12 cellular contexts compared by ENCODE assay signal in the genomic region with DNA sequence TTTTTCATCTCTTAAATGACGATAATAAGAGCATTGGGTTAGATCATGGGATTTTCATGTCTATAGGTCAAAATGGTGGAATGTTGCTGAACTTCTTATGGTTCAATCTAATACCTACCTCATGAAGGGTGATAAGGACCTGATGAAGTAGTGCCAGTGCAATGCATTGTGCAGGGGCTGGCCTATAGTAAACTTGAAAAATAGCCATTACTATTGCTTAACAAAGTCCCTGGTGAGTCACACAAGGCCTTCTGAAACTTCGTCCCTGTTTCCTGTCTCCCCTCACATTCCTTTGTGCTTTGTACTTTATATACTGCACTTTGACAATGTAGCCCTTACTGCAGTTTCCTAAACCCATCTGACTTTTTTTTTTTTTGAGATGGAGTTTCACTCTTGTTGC.
DNase-seq lines count a peak whose midpoint lies in the region; ATAC-seq, FAIRE-seq and TF ChIP-seq lines count a peak whose summit lies in the region.
"Had no signal": no experiment of that assay in that cellular context is flagged by ENCODE, and none has a peak within 500 bp of the region (broad histone marks: within the 10 kb centered on the region; RNA-seq: fewer than 3 reads in every experiment).

No MANE protein-coding gene starts in this region.

- FAIRE-seq in A549 (lab: Jason Lieb, UNC): no peak

- DNase-seq in A549 (ENCODE audit: low read depth in 1 of 2, low spot score in 1 of 2) (peak in 1 of 2 experiments; percentile 11), HCEC 1CT (peak; percentile 74), SW480 (ENCODE audit: low spot score) (peak; percentile 26), fibroblast of villous mesenchyme (ENCODE audit: low read depth) (peak; percentile 70), pons (ENCODE audit: low spot score) (no peak), immature natural killer cell (no peak)
- DNase-seq in activated T-cell treated with anti-CD3 and anti-CD28 coated beads, Interleukin-2, amount 50 U/mL, for 4 hours: no peak
- no peak for DNase-seq in activated naive CD4-positive, alpha-beta T cell treated with anti-CD3 and anti-CD28 coated beads, Interleukin-2, amount 50 U/mL, for 72 hours (ENCODE audit: low spot score in 2 of 2)
- DNase-seq: AML-193, NCI-H1417 treated with DMSO at 0.1 percent for 48 hours, NCI-H69 had no signal

- ATAC-seq in A549: no peak; a peak in 1 of 6 replicates
- ATAC-seq in activated T-cell treated with anti-CD3 and anti-CD28 coated beads, Interleukin-2, amount 50 U/mL, for 4 hours: no peak
- ATAC-seq in activated naive CD4-positive, alpha-beta T cell treated with anti-CD3 and anti-CD28 coated beads, Interleukin-2, amount 50 U/mL, for 72 hours: no peak
- ATAC-seq: WTC11 had no signal

- TF ChIP-seq RAD21 in A549 (conservative IDR thresholded peaks at IDR 0.05 in 1 of 2, IDR thresholded peaks at IDR 0.05 in 1 of 2): no peak

- peak overlapping the region in 1 of 2 experiments; percentile 38; a peak in 1 of 6 replicates for H3K27ac ChIP-seq in A549

- POLR2A ChIA-PET in A549 (lab: Yijun Ruan, JAX): interaction anchor here (0.6 kb wide), 1 partner anchor 1417 kb away, joined by 3 read pairs; no protein-coding TSS in a partner anchor

- no peak overlapping the region for H3K4me3 Mint-ChIP-seq in activated T-cell treated with anti-CD3 and anti-CD28 coated beads, Interleukin-2, amount 50 U/mL, for 4 hours
- no peak overlapping the region for H3K4me3 Mint-ChIP-seq in immature natural killer cell
- H3K4me3 Mint-ChIP-seq: WTC11 had no signal

- WGBS in A549 (ENCODE audit: missing lambda C conversion rate): 43% methylated on average over 2 of the region's 2 CpGs

- no peak for TF ChIP-seq EP300 in A549 (IDR thresholded peaks at IDR 0.05)

- CTCF ChIA-PET in A549 (lab: Yijun Ruan, JAX): interaction anchor here (0.6 kb wide), 2 partner anchors 18 to 25 kb away, joined by 3 read pairs; no protein-coding TSS in a partner anchor

- H3K27ac Mint-ChIP-seq in immature natural killer cell: no peak overlapping the region
- no peak overlapping the region for H3K27ac Mint-ChIP-seq in activated naive CD4-positive, alpha-beta T cell treated with anti-CD3 and anti-CD28 coated beads, Interleukin-2, amount 50 U/mL, for 72 hours
- H3K27ac Mint-ChIP-seq: WTC11 had no signal

- H3K4me1 ChIP-seq in A549: no peaks in the 10 kb centered on the region

- no peaks in the 10 kb centered on the region for H3K27me3 Mint-ChIP-seq in activated T-cell treated with anti-CD3 and anti-CD28 coated beads, Interleukin-2, amount 50 U/mL, for 4 hours (ENCODE audit: low read depth)
- H3K27me3 Mint-ChIP-seq in immature natural killer cell (ENCODE audit: low read depth in 3 of 3): peaks cover 0 to 1% (median 0%) of the 10 kb centered on the region in 3 donors

- no peak for TF ChIP-seq CTCF in A549 (IDR thresholded peaks at IDR 0.05)
- TF ChIP-seq CTCF in fibroblast of villous mesenchyme (IDR thresholded peaks at IDR 0.05; ENCODE audit: insufficient read depth, low read depth, low read length): no peak

- H3K4me2 ChIP-seq in A549: peak overlapping the region; percentile 14; the same call in 1 of the 3 replicates

- no peak overlapping the region for H3K4me3 ChIP-seq in A549
- H3K4me3 ChIP-seq in fibroblast of villous mesenchyme (ENCODE audit: low read depth, low read length): no peak overlapping the region

- H3K9me3 Mint-ChIP-seq in activated T-cell treated with anti-CD3 and anti-CD28 coated beads, Interleukin-2, amount 50 U/mL, for 4 hours: peaks cover 7% of the 10 kb centered on the region
- H3K9me3 Mint-ChIP-seq in immature natural killer cell: peaks cover 2 to 19% (median 9%) of the 10 kb centered on the region in 6 donors
- peaks cover 12 to 20% of the 10 kb centered on the region in 2 donors for H3K9me3 Mint-ChIP-seq in activated naive CD4-positive, alpha-beta T cell treated with anti-CD3 and anti-CD28 coated beads, Interleukin-2, amount 50 U/mL, for 72 hours

- H3K9me3 ChIP-seq in A549: no peaks in the 10 kb centered on the region

- no peaks in the 10 kb centered on the region for H3K36me3 Mint-ChIP-seq in activated T-cell treated with anti-CD3 and anti-CD28 coated beads, Interleukin-2, amount 50 U/mL, for 4 hours (ENCODE audit: insufficient read depth)
- no peaks in the 10 kb centered on the region for H3K36me3 Mint-ChIP-seq in immature natural killer cell
- peaks cover 0 to 5% of the 10 kb centered on the region in 2 donors for H3K36me3 Mint-ChIP-seq in activated naive CD4-positive, alpha-beta T cell treated with anti-CD3 and anti-CD28 coated beads, Interleukin-2, amount 50 U/mL, for 72 hours
- H3K36me3 Mint-ChIP-seq: WTC11 had no signal

- TF ChIP-seq POLR2A in A549 (IDR thresholded peaks at IDR 0.05; ENCODE audit: low read length): no peak

- H3K4me1 Mint-ChIP-seq in activated T-cell treated with anti-CD3 and anti-CD28 coated beads, Interleukin-2, amount 50 U/mL, for 4 hours (ENCODE audit: low read depth): no peaks in the 10 kb centered on the region
- H3K4me1 Mint-ChIP-seq in immature natural killer cell: no peaks in the 10 kb centered on the region
- H3K4me1 Mint-ChIP-seq: WTC11 had no signal

TF ChIP-seq in A549, 52 proteins besides CTCF, POLR2A, EP300 and RAD21:
- TF ChIP-seq NPAS2 (CRISPR knock-in tag; IDR thresholded peaks at IDR 0.05; ENCODE audit: borderline replicate concordance): no peak
- TF ChIP-seq CEBPB (IDR thresholded peaks at IDR 0.05): peak; percentile 11 to 37; a peak in 1 of 4 replicates
- TF ChIP-seq TP53 (CRISPR knock-in tag; IDR thresholded peaks at IDR 0.05): no peak

Comparison
In these comparisons a context has a peak if more than half of its experiments do, and no peak if none do; other contexts are left out.
1. DNase-seq: peak in HCEC 1CT (single experiment), SW480 (single experiment) and fibroblast of villous mesenchyme (single experiment); none in pons (single experiment), activated T-cell treated with anti-CD3 and anti-CD28 coated beads, Interleukin-2, amount 50 U/mL, for 4 hours (single experiment), immature natural killer cell (0 of 3) and activated naive CD4-positive, alpha-beta T cell treated with anti-CD3 and anti-CD28 coated beads, Interleukin-2, amount 50 U/mL, for 72 hours (0 of 2).